ENCODE assay signal across 20 cellular contexts in the genomic region with DNA sequence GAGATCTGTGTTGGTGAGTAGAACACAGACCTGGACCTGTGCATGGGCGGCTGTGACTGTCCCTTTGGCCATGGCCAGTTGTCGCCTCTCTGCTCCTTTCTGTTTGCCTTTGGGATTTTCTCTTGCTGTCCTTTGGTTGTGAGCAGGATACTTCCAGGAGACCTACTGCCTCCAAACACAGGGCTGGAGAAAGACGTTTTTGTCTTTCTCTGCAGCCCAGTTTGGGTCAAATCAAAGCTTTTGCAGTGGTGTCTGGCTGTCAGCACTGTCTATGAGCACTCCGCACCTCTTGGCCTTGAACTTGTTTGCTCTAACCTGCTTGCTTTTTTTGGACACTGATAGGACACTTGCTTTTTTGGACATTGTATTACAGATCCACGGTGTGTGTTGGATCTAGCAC.
DNase-seq lines count a peak whose midpoint lies in the region; ATAC-seq, FAIRE-seq and TF ChIP-seq lines count a peak whose summit lies in the region.
"Had no signal": no experiment of that assay in that cellular context is flagged by ENCODE, and none has a peak within 500 bp of the region (broad histone marks: within the 10 kb centered on the region; RNA-seq: fewer than 3 reads in every experiment).

No MANE protein-coding gene starts in this region.

- H3K9me3 Mint-ChIP-seq in natural killer cell: no peaks in the 10 kb centered on the region
- H3K9me3 Mint-ChIP-seq in natural killer cell treated with Interleukin-12 subunit alpha and Interleukin-12 subunit beta and Interleukin-15 and Interleukin-18, amount 100 ng/mL, for 72 hours: no peaks in the 10 kb centered on the region
- no peaks in the 10 kb centered on the region for H3K9me3 Mint-ChIP-seq in activated naive CD8-positive, alpha-beta T cell treated with anti-CD3 and anti-CD28 coated beads, Interleukin-2, amount 50 U/mL, for 24 hours
- H3K9me3 Mint-ChIP-seq in activated CD8-positive, alpha-beta memory T cell treated with anti-CD3 and anti-CD28 coated beads, Interleukin-2, amount 10 ng/mL, durations not matched to agents 7 days and 5 days (ENCODE audit: low read depth): no peaks in the 10 kb centered on the region

- intact Hi-C loops in natural killer cell (cut with micrococcal nuclease): no loop called here
- intact Hi-C loops in HepG2 (cut with micrococcal nuclease; ENCODE audit: unreplicated experiment): no loop called here

- peaks cover 35 to 48% of the 10 kb centered on the region in 2 donors for H3K4me1 Mint-ChIP-seq in natural killer cell
- H3K4me1 Mint-ChIP-seq in natural killer cell treated with Interleukin-12 subunit alpha and Interleukin-12 subunit beta and Interleukin-15 and Interleukin-18, amount 100 ng/mL, for 72 hours (ENCODE audit: low read depth in 2 of 2): peaks cover 23 to 32% of the 10 kb centered on the region in 2 donors
- H3K4me1 Mint-ChIP-seq in activated naive CD8-positive, alpha-beta T cell treated with anti-CD3 and anti-CD28 coated beads, Interleukin-2, amount 50 U/mL, for 24 hours: peaks cover 48% of the 10 kb centered on the region
- peaks cover 8% of the 10 kb centered on the region for H3K4me1 Mint-ChIP-seq in activated CD8-positive, alpha-beta memory T cell treated with anti-CD3 and anti-CD28 coated beads, Interleukin-2, amount 10 ng/mL, durations not matched to agents 7 days and 5 days

- no peak for TF ChIP-seq POLR2A in HepG2 (IDR thresholded peaks at IDR 0.05; ENCODE audit: insufficient read depth in 1 of 2, low read depth in 2 of 2, low read length in 2 of 2)

- no peaks in the 10 kb centered on the region for H3K9me3 ChIP-seq in HepG2 (ENCODE audit: low read length)
- H3K9me3 ChIP-seq: SJCRH30 had no signal

- peak overlapping the region; percentile 21; the same call in 1 of the 2 replicates for H3K4me2 ChIP-seq in HepG2 (ENCODE audit: low read depth, low read length)

- no TSS peak for BruUV-seq in HepG2 (replicated peaks; lab: Mats Ljungman, UMichigan)

- CTCF ChIA-PET in HepG2 (lab: Yijun Ruan, JAX; ENCODE audit: low intra/inter-chr PET ratio, low total read pairs): no interaction called here
- CTCF ChIA-PET in activated CD8-positive, alpha-beta memory T cell treated with anti-CD3 and anti-CD28 coated beads, Interleukin-2, amount 10 ng/mL, durations not matched to agents 7 days and 5 days (lab: Charles Lee): no interaction called here

- H3K27me3 ChIP-seq in HepG2 (ENCODE audit: control insufficient read depth in 1 of 2, insufficient read depth in 2 of 2, low read length in 2 of 2): no peaks in the 10 kb centered on the region
- H3K27me3 ChIP-seq: SJCRH30 had no signal

- peak; percentile 67 for FAIRE-seq in HepG2 (lab: Jason Lieb, UNC)
- FAIRE-seq: H1, RCC 7860 had no signal

- H3K4me1 ChIP-seq in HepG2 (ENCODE audit: insufficient read depth, low read length): peaks cover 84% of the 10 kb centered on the region
- H3K4me1 ChIP-seq: SJCRH30 had no signal

- peak in 1 of 2 experiments; percentile 52; a peak in 1 of 4 replicates for TF ChIP-seq EP300 in HepG2 (IDR thresholded peaks at IDR 0.05; ENCODE audit: low read depth in 2 of 2, low read length in 2 of 2)
- TF ChIP-seq EP300 in HepG2 (CRISPR knock-in tag; IDR thresholded peaks at IDR 0.05; ENCODE audit: borderline replicate concordance): no peak

- POLR2A ChIA-PET in HepG2 (lab: Yijun Ruan, JAX): interaction anchor here (0.8 to 1.0 kb wide), 2 partner anchors 109 to 269 kb away, joined by 3 read pairs; a partner anchor contains a TSS

- ATAC-seq in natural killer cell (no peak), HepG2 (peak; percentile 79)
- ATAC-seq in natural killer cell treated with Interleukin-12 subunit alpha and Interleukin-12 subunit beta and Interleukin-15 and Interleukin-18, amount 100 ng/mL, for 72 hours: no peak
- no peak for ATAC-seq in activated naive CD8-positive, alpha-beta T cell treated with anti-CD3 and anti-CD28 coated beads, Interleukin-2, amount 50 U/mL, for 24 hours
- no peak for ATAC-seq in activated CD8-positive, alpha-beta memory T cell treated with anti-CD3 and anti-CD28 coated beads, Interleukin-2, amount 10 ng/mL, durations not matched to agents 7 days and 5 days

- in situ Hi-C loops in HepG2 (cut with HindIII; ENCODE audit: extremely low pct_ligation_motif_present, low pct_unique_long_range_greater_than_20kb): loop anchor here (5.0 kb wide), 1 partner anchor 109 kb away; a partner anchor contains a TSS

- 11% methylated on average over 5 of the region's 5 CpGs for WGBS in HepG2 (ENCODE audit: low lambda C conversion rate)

- H3K36me3 Mint-ChIP-seq in natural killer cell: peaks cover 21% of the 10 kb centered on the region
- peaks cover 7% of the 10 kb centered on the region for H3K36me3 Mint-ChIP-seq in natural killer cell treated with Interleukin-12 subunit alpha and Interleukin-12 subunit beta and Interleukin-15 and Interleukin-18, amount 100 ng/mL, for 72 hours
- H3K36me3 Mint-ChIP-seq in activated naive CD8-positive, alpha-beta T cell treated with anti-CD3 and anti-CD28 coated beads, Interleukin-2, amount 50 U/mL, for 24 hours (ENCODE audit: low read depth): peaks cover 36% of the 10 kb centered on the region
- peaks cover 21% of the 10 kb centered on the region for H3K36me3 Mint-ChIP-seq in activated CD8-positive, alpha-beta memory T cell treated with anti-CD3 and anti-CD28 coated beads, Interleukin-2, amount 10 ng/mL, durations not matched to agents 7 days and 5 days

- no peak for TF ChIP-seq RAD21 in HepG2 (CRISPR knock-in tag; IDR thresholded peaks at IDR 0.05)

- no peaks in the 10 kb centered on the region for H4K20me1 ChIP-seq in HepG2 (ENCODE audit: insufficient read depth, low read length)

- TF ChIP-seq CTCF in natural killer cell (IDR thresholded peaks at IDR 0.05) (no peak), HepG2 (CRISPR knock-in tag; IDR thresholded peaks at IDR 0.05) (no peak)

- peaks cover 20 to 47% of the 10 kb centered on the region in 2 experiments for H3K36me3 ChIP-seq in HepG2 (replicated peaks in 1 of 2; ENCODE audit: control insufficient read depth in 1 of 2, insufficient read depth in 2 of 2, low read length in 2 of 2)
- H3K36me3 ChIP-seq: SJCRH30 had no signal

- H2AFZ ChIP-seq in HepG2 (ENCODE audit: low read length): no peak overlapping the region

- no peak overlapping the region for H3K9ac ChIP-seq in HepG2 (ENCODE audit: insufficient read depth, low read depth, low read length)

- no peaks in the 10 kb centered on the region for H3K27me3 Mint-ChIP-seq in natural killer cell (ENCODE audit: low read depth in 2 of 2)
- H3K27me3 Mint-ChIP-seq in natural killer cell treated with Interleukin-12 subunit alpha and Interleukin-12 subunit beta and Interleukin-15 and Interleukin-18, amount 100 ng/mL, for 72 hours: no peaks in the 10 kb centered on the region
- no peaks in the 10 kb centered on the region for H3K27me3 Mint-ChIP-seq in activated naive CD8-positive, alpha-beta T cell treated with anti-CD3 and anti-CD28 coated beads, Interleukin-2, amount 50 U/mL, for 24 hours
- H3K27me3 Mint-ChIP-seq in activated CD8-positive, alpha-beta memory T cell treated with anti-CD3 and anti-CD28 coated beads, Interleukin-2, amount 10 ng/mL, durations not matched to agents 7 days and 5 days: no peaks in the 10 kb centered on the region

- no peak overlapping the region for H3K4me3 Mint-ChIP-seq in natural killer cell
- no peak overlapping the region for H3K4me3 Mint-ChIP-seq in natural killer cell treated with Interleukin-12 subunit alpha and Interleukin-12 subunit beta and Interleukin-15 and Interleukin-18, amount 100 ng/mL, for 72 hours
- H3K4me3 Mint-ChIP-seq in activated naive CD8-positive, alpha-beta T cell treated with anti-CD3 and anti-CD28 coated beads, Interleukin-2, amount 50 U/mL, for 24 hours: no peak overlapping the region
- no peak overlapping the region for H3K4me3 Mint-ChIP-seq in activated CD8-positive, alpha-beta memory T cell treated with anti-CD3 and anti-CD28 coated beads, Interleukin-2, amount 10 ng/mL, durations not matched to agents 7 days and 5 days

- DNase-seq in natural killer cell (no peak), HepG2 (ENCODE audit: low spot score) (peak; percentile 73), cerebellar cortex (ENCODE audit: low spot score) (no peak), SW 1271 (lab: John Stamatoyannopoulos, UW) (no peak)
- no peak for DNase-seq in natural killer cell treated with Interleukin-12 subunit alpha and Interleukin-12 subunit beta and Interleukin-15 and Interleukin-18, amount 100 ng/mL, for 72 hours (ENCODE audit: low spot score)
- DNase-seq in activated naive CD8-positive, alpha-beta T cell treated with anti-CD3 and anti-CD28 coated beads, Interleukin-2, amount 50 U/mL, for 24 hours: no peak
- no peak for DNase-seq in activated CD8-positive, alpha-beta memory T cell treated with anti-CD3 and anti-CD28 coated beads, Interleukin-2, amount 10 ng/mL, durations not matched to agents 7 days and 5 days
- DNase-seq in effector CD4-positive, alpha-beta T cell: no peak
- DNase-seq: AML-193, C1 segment of cervical spinal cord, DMS79, Kasumi-1, NCI-H1417 treated with DMSO at 0.1 percent for 48 hours, NCI-H187, NCI-H446, NCI-H526, OCI-M1, SJCRH30 had no signal

- H3K79me2 ChIP-seq in HepG2 (ENCODE audit: insufficient read depth, low read length): peaks cover 5% of the 10 kb centered on the region

- peak overlapping the region; percentile 62 for H3K27ac ChIP-seq in HepG2 (ENCODE audit: extremely low read length, insufficient read depth, low read length)
- H3K27ac ChIP-seq: SJCRH30 had no signal

- peak overlapping the region; percentile 62 to 77 for H3K27ac Mint-ChIP-seq in natural killer cell
- H3K27ac Mint-ChIP-seq in natural killer cell treated with Interleukin-12 subunit alpha and Interleukin-12 subunit beta and Interleukin-15 and Interleukin-18, amount 100 ng/mL, for 72 hours: no peak overlapping the region
- H3K27ac Mint-ChIP-seq in activated naive CD8-positive, alpha-beta T cell treated with anti-CD3 and anti-CD28 coated beads, Interleukin-2, amount 50 U/mL, for 24 hours: peak overlapping the region; percentile 37
- H3K27ac Mint-ChIP-seq in activated CD8-positive, alpha-beta memory T cell treated with anti-CD3 and anti-CD28 coated beads, Interleukin-2, amount 10 ng/mL, durations not matched to agents 7 days and 5 days: no peak overlapping the region

- H3K4me3 ChIP-seq in HepG2 (replicated peaks in 1 of 3; ENCODE audit: insufficient read depth in 1 of 3, low read depth in 2 of 3, low read length in 3 of 3): no peak overlapping the region
- H3K4me3 ChIP-seq: SJCRH30 had no signal

TF ChIP-seq in HepG2, 621 proteins besides CTCF, POLR2A, EP300 and RAD21 (continues in another document):
- TF ChIP-seq BCL6 (CRISPR knock-in tag; IDR thresholded peaks at IDR 0.05): peak; percentile 79
- peak; percentile 35; the same call in 1 of the 2 replicates for TF ChIP-seq FOXA3 (CRISPR knock-in tag; IDR thresholded peaks at IDR 0.05)
- TF ChIP-seq CREM (IDR thresholded peaks at IDR 0.05): peak; percentile 32; the same call in 1 of the 2 replicates
- no peak for TF ChIP-seq CREM (CRISPR knock-in tag; IDR thresholded peaks at IDR 0.05)
- TF ChIP-seq ZSCAN30 (CRISPR knock-in tag; IDR thresholded peaks at IDR 0.05): no peak
- no peak for TF ChIP-seq ZSCAN22 (CRISPR knock-in tag; IDR thresholded peaks at IDR 0.05)
- 0 out of 2 replicates have a peak, but pooled peaks have one; percentile 30 for TF ChIP-seq RCOR2 (CRISPR knock-in tag; IDR thresholded peaks at IDR 0.05)
- TF ChIP-seq SOX6 (IDR thresholded peaks at IDR 0.05): no peak
- peak; percentile 72 for TF ChIP-seq SOX6 (CRISPR knock-in tag; IDR thresholded peaks at IDR 0.05)

Comparison
In these comparisons a context has a peak if more than half of its experiments do, and no peak if none do; other contexts are left out.
1. H3K27ac Mint-ChIP-seq: peak in natural killer cell (2 of 2) and activated naive CD8-positive, alpha-beta T cell treated with anti-CD3 and anti-CD28 coated beads, Interleukin-2, amount 50 U/mL, for 24 hours (single experiment); none in natural killer cell treated with Interleukin-12 subunit alpha and Interleukin-12 subunit beta and Interleukin-15 and Interleukin-18, amount 100 ng/mL, for 72 hours (0 of 2) and activated CD8-positive, alpha-beta memory T cell treated with anti-CD3 and anti-CD28 coated beads, Interleukin-2, amount 10 ng/mL, durations not matched to agents 7 days and 5 days (single experiment).